ENCODE assay signal across 9 cellular contexts in the genomic region with DNA sequence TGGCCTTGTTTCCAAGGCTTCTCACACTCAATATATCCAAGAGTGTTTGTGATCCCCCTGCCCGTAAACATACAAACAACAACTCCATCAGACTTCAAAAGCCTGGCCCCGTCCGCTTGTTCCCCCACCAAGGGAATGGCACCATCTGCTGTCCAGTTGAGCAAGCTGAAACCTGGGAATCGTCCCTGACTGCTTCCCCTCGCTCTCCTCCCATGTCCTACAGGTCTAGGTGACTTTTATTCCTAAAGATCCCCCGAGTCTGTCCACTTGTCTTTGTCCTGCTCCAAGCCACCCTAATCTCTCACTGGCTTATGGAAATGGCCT. TPM values are rescaled to one million over a fixed set of nuclear protein-coding genes. Genes with fewer than 3 reads are reported as not detected.
DNase-seq lines count a peak whose midpoint lies in the region; ATAC-seq and TF ChIP-seq lines count a peak whose summit lies in the region.
"Had no signal": no experiment of that assay in that cellular context is flagged by ENCODE, and none has a peak within 500 bp of the region (broad histone marks: within the 10 kb centered on the region; RNA-seq: fewer than 3 reads in every experiment).

No MANE protein-coding gene starts in this region.

- H3K4me3 ChIP-seq in endodermal cell (ENCODE audit: low read length): no peak overlapping the region

- 62 to 71% methylated on average over 3 to 6 of the region's 6 CpGs for WGBS in endodermal cell (ENCODE audit: insufficient coverage in 1 of 2, insufficient read length in 1 of 2), 2 experiments

- DNase-seq in EH (ENCODE audit: low read depth): peak; percentile 28
- DNase-seq in NCI-H1092 (lab: John Stamatoyannopoulos, UW): peak; percentile 16
- DNase-seq in endodermal cell: peak; percentile 91
- DNase-seq in osteocyte (ENCODE audit: extremely low spot score, unreplicated experiment): no peak
- no peak for DNase-seq in middle frontal gyrus (ENCODE audit: extremely low spot score, low spot score)
- no peak for DNase-seq in erythroblast (lab: John Stamatoyannopoulos, UW)
- DNase-seq: activated naive CD8-positive, alpha-beta T cell treated with anti-CD3 and anti-CD28 coated beads, Interleukin-2, amount 10 ng/mL, durations not matched to agents 7 days and 5 days had no signal

- H3K27me3 ChIP-seq in endodermal cell (ENCODE audit: control insufficient read depth, insufficient read depth, low read length, poor library complexity, severe bottlenecking): no peaks in the 10 kb centered on the region

- peaks cover 8% of the 10 kb centered on the region for H3K27me3 Mint-ChIP-seq in endodermal cell (ENCODE audit: insufficient read depth)
- H3K27me3 Mint-ChIP-seq in osteocyte (ENCODE audit: unreplicated experiment): peaks cover 42% of the 10 kb centered on the region
- H3K27me3 Mint-ChIP-seq: activated naive CD8-positive, alpha-beta T cell treated with anti-CD3 and anti-CD28 coated beads, Interleukin-2, amount 10 ng/mL, durations not matched to agents 7 days and 5 days had no signal

- H3K27ac Mint-ChIP-seq in endodermal cell (peak overlapping the region; percentile 22), osteocyte (ENCODE audit: unreplicated experiment) (no peak overlapping the region)
- H3K27ac Mint-ChIP-seq: activated naive CD8-positive, alpha-beta T cell treated with anti-CD3 and anti-CD28 coated beads, Interleukin-2, amount 10 ng/mL, durations not matched to agents 7 days and 5 days had no signal

- H3K27ac ChIP-seq in endodermal cell (ENCODE audit: low read depth, low read length): no peak overlapping the region

- peaks cover 11% of the 10 kb centered on the region for H3K9me3 Mint-ChIP-seq in endodermal cell
- H3K9me3 Mint-ChIP-seq in osteocyte (ENCODE audit: unreplicated experiment): no peaks in the 10 kb centered on the region
- H3K9me3 Mint-ChIP-seq: activated naive CD8-positive, alpha-beta T cell treated with anti-CD3 and anti-CD28 coated beads, Interleukin-2, amount 10 ng/mL, durations not matched to agents 7 days and 5 days had no signal

- peak; percentile 97 for TF ChIP-seq CTCF in endodermal cell (conservative IDR thresholded peaks at IDR 0.05)
- TF ChIP-seq CTCF in osteocyte (IDR thresholded peaks at IDR 0.05): peak; percentile 72

- no peak for TF ChIP-seq POLR2A in erythroblast (IDR thresholded peaks at IDR 0.05; ENCODE audit: low read length)

- peaks cover 31% of the 10 kb centered on the region for H3K4me1 Mint-ChIP-seq in endodermal cell
- H3K4me1 Mint-ChIP-seq in osteocyte (ENCODE audit: unreplicated experiment): peaks cover 20% of the 10 kb centered on the region
- H3K4me1 Mint-ChIP-seq: activated naive CD8-positive, alpha-beta T cell treated with anti-CD3 and anti-CD28 coated beads, Interleukin-2, amount 10 ng/mL, durations not matched to agents 7 days and 5 days had no signal

- no peak overlapping the region for H3K9ac ChIP-seq in endodermal cell (ENCODE audit: extremely low read depth, low read length, poor library complexity, severe bottlenecking)

- peaks cover 13% of the 10 kb centered on the region for H3K9me3 ChIP-seq in endodermal cell (ENCODE audit: control insufficient read depth, low read length)

- peaks cover 6% of the 10 kb centered on the region for H3K36me3 Mint-ChIP-seq in endodermal cell (ENCODE audit: low read depth)
- no peaks in the 10 kb centered on the region for H3K36me3 Mint-ChIP-seq in osteocyte (ENCODE audit: unreplicated experiment)
- H3K36me3 Mint-ChIP-seq: activated naive CD8-positive, alpha-beta T cell treated with anti-CD3 and anti-CD28 coated beads, Interleukin-2, amount 10 ng/mL, durations not matched to agents 7 days and 5 days had no signal

- H3K4me1 ChIP-seq in endodermal cell (ENCODE audit: control insufficient read depth, insufficient read depth, low read length): no peaks in the 10 kb centered on the region

- H3K4me3 Mint-ChIP-seq in endodermal cell: no peak overlapping the region
- H3K4me3 Mint-ChIP-seq in osteocyte (ENCODE audit: unreplicated experiment): no peak overlapping the region
- H3K4me3 Mint-ChIP-seq: activated naive CD8-positive, alpha-beta T cell treated with anti-CD3 and anti-CD28 coated beads, Interleukin-2, amount 10 ng/mL, durations not matched to agents 7 days and 5 days had no signal

- no peaks in the 10 kb centered on the region for H3K36me3 ChIP-seq in endodermal cell (ENCODE audit: control insufficient read depth, insufficient read depth, low read length)

- ATAC-seq in HG02852 (IDR thresholded peaks at IDR 0.05; ENCODE audit: unreplicated experiment) (no peak), GM21619 (IDR thresholded peaks at IDR 0.05; ENCODE audit: unreplicated experiment) (no peak)

RNA-seq across cellular contexts. Expression of a gene that starts 27.9 kb away (rescaled TPM):
- total RNA-seq in endodermal cell: 100 to 1,000 TPM in 1 of 2 donors, 10 to 100 TPM in 1; 66.0 to 105 TPM
- polyA plus RNA-seq in endodermal cell (2013, experiment 1 of 2): 22.2 TPM
- 27.3 TPM for polyA plus RNA-seq in endodermal cell (2013, experiment 2 of 2)
- 8.2 and 11.0 TPM in 2 replicates for total RNA-seq in osteocyte

Comparison
In these comparisons a context has a peak if more than half of its experiments do, and no peak if none do; other contexts are left out.
1. DNase-seq: peak in EH (single experiment), NCI-H1092 (single experiment) and endodermal cell (single experiment); none in osteocyte (single experiment), middle frontal gyrus (single experiment) and erythroblast (0 of 2).